Comparison of ENCODE assay signal across 1 cellular context in the genomic region with DNA sequence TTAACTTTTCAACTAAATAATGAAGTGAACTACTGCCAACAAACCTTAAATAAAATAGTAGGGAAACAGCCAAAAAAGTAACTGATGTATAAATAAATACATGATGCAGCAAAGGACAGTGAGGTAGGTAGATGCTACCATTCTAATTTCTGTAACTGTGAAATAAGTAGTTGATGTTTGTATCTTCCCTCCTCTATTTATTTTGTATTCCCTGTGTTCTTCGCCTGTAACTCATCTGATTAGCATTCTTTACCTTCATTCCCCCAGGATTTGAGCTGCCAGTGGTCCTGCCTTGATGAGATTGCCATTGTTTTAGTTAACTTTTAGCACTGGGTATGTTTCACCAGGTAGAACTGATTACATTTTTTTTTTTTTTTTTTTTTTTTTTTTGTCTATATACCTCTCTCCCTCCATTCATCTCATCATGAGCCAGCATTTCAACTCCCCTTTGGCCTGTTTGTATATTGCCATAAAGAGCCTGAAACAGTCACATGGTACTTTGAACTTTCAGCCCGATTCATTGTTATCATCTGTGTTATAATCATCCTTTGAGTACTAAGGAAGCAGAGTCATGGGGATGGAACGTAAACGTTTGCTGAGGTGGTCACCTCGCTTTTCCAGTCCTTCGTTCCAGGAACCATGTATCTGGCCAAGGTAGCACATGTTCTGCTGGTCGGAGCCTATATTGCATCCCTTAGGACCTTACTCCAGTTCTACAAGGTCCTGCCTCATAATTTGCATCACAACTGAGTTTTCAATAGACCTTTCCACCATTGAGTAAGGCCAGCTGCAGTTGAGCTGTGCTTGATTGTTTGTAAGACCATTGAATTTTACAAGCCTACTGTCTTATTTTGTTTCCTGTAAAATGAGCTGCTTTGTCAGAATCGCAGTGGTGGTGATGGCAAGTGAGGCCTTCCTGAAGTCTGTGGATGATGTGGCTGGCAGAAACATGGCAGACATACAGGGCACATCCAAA.
A peak's percentile ranks its signal among the peaks of the same experiment; 100 is the strongest.
TF ChIP-seq lines count a peak whose summit lies in the region.

No MANE protein-coding gene starts in this region.

TF ChIP-seq in HepG2, 621 proteins besides CTCF, POLR2A, EP300 and RAD21 (continued from another document and continues in another):
- TF ChIP-seq BRD4 (CRISPR knock-in tag; IDR thresholded peaks at IDR 0.05), result peak; percentile 71
- no peak for TF ChIP-seq ZNF333 (CRISPR knock-in tag; IDR thresholded peaks at IDR 0.05; ENCODE audit: borderline replicate concordance)
- TF ChIP-seq, protein P1, sequence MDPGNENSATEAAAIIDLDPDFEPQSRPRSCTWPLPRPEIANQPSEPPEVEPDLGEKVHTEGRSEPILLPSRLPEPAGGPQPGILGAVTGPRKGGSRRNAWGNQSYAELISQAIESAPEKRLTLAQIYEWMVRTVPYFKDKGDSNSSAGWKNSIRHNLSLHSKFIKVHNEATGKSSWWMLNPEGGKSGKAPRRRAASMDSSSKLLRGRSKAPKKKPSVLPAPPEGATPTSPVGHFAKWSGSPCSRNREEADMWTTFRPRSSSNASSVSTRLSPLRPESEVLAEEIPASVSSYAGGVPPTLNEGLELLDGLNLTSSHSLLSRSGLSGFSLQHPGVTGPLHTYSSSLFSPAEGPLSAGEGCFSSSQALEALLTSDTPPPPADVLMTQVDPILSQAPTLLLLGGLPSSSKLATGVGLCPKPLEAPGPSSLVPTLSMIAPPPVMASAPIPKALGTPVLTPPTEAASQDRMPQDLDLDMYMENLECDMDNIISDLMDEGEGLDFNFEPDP (CRISPR knock-in tag; conservative IDR thresholded peaks at IDR 0.05), result no peak
- no peak for TF ChIP-seq HOXD1 (CRISPR knock-in tag; IDR thresholded peaks at IDR 0.05)
- TF ChIP-seq FIP1L1 (IDR thresholded peaks at IDR 0.05; ENCODE audit: borderline replicate concordance, insufficient read depth, low read depth, low read length), result no peak
- TF ChIP-seq TSC22D2 (CRISPR knock-in tag; IDR thresholded peaks at IDR 0.05; ENCODE audit: borderline replicate concordance), result peak; percentile 68; the same call in 1 of the 2 replicates
- TF ChIP-seq, protein P2, sequence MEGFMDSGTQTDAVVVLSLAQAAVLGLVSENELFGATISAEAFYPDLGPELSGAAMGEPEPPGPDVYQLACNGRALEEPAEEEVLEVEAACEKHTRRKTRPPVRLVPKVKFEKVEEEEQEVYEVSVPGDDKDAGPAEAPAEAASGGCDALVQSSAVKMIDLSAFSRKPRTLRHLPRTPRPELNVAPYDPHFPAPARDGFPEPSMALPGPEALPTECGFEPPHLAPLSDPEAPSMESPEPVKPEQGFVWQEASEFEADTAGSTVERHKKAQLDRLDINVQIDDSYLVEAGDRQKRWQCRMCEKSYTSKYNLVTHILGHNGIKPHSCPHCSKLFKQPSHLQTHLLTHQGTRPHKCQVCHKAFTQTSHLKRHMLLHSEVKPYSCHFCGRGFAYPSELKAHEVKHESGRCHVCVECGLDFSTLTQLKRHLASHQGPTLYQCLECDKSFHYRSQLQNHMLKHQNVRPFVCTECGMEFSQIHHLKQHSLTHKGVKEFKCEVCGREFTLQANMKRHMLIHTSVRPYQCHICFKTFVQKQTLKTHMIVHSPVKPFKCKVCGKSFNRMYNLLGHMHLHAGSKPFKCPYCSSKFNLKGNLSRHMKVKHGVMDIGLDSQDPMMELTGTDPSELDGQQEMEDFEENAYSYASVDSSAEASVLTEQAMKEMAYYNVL (CRISPR knock-in tag; IDR thresholded peaks at IDR 0.05; ENCODE audit: borderline replicate concordance), result peak; percentile 88
- no peak; the same call in none of the 2 replicates for TF ChIP-seq PHF21A (CRISPR knock-in tag; IDR thresholded peaks at IDR 0.05)
- TF ChIP-seq ZSCAN20 (CRISPR knock-in tag; IDR thresholded peaks at IDR 0.05; ENCODE audit: borderline replicate concordance), result no peak
- TF ChIP-seq ZFP41 (CRISPR knock-in tag; IDR thresholded peaks at IDR 0.05; ENCODE audit: borderline replicate concordance), result 0 out of 2 replicates have a peak, but pooled peaks have one; percentile 49
- no peak for TF ChIP-seq SOX6 (IDR thresholded peaks at IDR 0.05)
- TF ChIP-seq SOX6 (CRISPR knock-in tag; IDR thresholded peaks at IDR 0.05), result peak; percentile 87
- peak; percentile 26; the same call in 1 of the 2 replicates for TF ChIP-seq MYNN (CRISPR knock-in tag; IDR thresholded peaks at IDR 0.05; ENCODE audit: low read depth)
- TF ChIP-seq SKI (IDR thresholded peaks at IDR 0.05; ENCODE audit: partially characterized antibody), result peak; percentile 9
- peak; percentile 8; the same call in 1 of the 2 replicates for TF ChIP-seq KMT2A (CRISPR knock-in tag; IDR thresholded peaks at IDR 0.05)
- no peak for TF ChIP-seq ZNF75D (CRISPR knock-in tag; IDR thresholded peaks at IDR 0.05; ENCODE audit: borderline replicate concordance)
- TF ChIP-seq ZIK1 (CRISPR knock-in tag; IDR thresholded peaks at IDR 0.05; ENCODE audit: borderline replicate concordance, low read depth), result peak; percentile 74; the same call in 1 of the 2 replicates
- TF ChIP-seq KLF11 (CRISPR knock-in tag; IDR thresholded peaks at IDR 0.05), result no peak
- 0 out of 2 replicates have a peak, but pooled peaks have one; percentile 10 for TF ChIP-seq FLYWCH1 (CRISPR knock-in tag; IDR thresholded peaks at IDR 0.05)
- peak; percentile 87; the same call in 1 of the 2 replicates for TF ChIP-seq FOSL1 (CRISPR knock-in tag; IDR thresholded peaks at IDR 0.05; ENCODE audit: borderline replicate concordance)
- no peak; the same call in 1 of the 2 replicates for TF ChIP-seq ZFX (CRISPR knock-in tag; IDR thresholded peaks at IDR 0.05; ENCODE audit: low read depth)
- TF ChIP-seq ZNF607 (CRISPR knock-in tag; IDR thresholded peaks at IDR 0.05; ENCODE audit: borderline replicate concordance), result peak; percentile 39; the same call in 1 of the 2 replicates
- no peak; the same call in 1 of the 2 replicates for TF ChIP-seq GFI1 (CRISPR knock-in tag; IDR thresholded peaks at IDR 0.05; ENCODE audit: borderline replicate concordance)
- TF ChIP-seq, protein P3, sequence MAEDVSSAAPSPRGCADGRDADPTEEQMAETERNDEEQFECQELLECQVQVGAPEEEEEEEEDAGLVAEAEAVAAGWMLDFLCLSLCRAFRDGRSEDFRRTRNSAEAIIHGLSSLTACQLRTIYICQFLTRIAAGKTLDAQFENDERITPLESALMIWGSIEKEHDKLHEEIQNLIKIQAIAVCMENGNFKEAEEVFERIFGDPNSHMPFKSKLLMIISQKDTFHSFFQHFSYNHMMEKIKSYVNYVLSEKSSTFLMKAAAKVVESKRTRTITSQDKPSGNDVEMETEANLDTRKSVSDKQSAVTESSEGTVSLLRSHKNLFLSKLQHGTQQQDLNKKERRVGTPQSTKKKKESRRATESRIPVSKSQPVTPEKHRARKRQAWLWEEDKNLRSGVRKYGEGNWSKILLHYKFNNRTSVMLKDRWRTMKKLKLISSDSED (CRISPR knock-in tag; IDR thresholded peaks at IDR 0.05), result no peak
- TF ChIP-seq IRF2 (CRISPR knock-in tag; IDR thresholded peaks at IDR 0.05), result peak; percentile 70; the same call in 1 of the 2 replicates
- TF ChIP-seq KLF15 (CRISPR knock-in tag; IDR thresholded peaks at IDR 0.05; ENCODE audit: borderline replicate concordance), result no peak
- TF ChIP-seq, protein P4, sequence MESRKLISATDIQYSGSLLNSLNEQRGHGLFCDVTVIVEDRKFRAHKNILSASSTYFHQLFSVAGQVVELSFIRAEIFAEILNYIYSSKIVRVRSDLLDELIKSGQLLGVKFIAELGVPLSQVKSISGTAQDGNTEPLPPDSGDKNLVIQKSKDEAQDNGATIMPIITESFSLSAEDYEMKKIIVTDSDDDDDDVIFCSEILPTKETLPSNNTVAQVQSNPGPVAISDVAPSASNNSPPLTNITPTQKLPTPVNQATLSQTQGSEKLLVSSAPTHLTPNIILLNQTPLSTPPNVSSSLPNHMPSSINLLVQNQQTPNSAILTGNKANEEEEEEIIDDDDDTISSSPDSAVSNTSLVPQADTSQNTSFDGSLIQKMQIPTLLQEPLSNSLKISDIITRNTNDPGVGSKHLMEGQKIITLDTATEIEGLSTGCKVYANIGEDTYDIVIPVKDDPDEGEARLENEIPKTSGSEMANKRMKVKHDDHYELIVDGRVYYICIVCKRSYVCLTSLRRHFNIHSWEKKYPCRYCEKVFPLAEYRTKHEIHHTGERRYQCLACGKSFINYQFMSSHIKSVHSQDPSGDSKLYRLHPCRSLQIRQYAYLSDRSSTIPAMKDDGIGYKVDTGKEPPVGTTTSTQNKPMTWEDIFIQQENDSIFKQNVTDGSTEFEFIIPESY (CRISPR knock-in tag; IDR thresholded peaks at IDR 0.05), result peak; percentile 62
- peak; percentile 80 for TF ChIP-seq ZNF331 (CRISPR knock-in tag; IDR thresholded peaks at IDR 0.05)
- TF ChIP-seq, protein P5, sequence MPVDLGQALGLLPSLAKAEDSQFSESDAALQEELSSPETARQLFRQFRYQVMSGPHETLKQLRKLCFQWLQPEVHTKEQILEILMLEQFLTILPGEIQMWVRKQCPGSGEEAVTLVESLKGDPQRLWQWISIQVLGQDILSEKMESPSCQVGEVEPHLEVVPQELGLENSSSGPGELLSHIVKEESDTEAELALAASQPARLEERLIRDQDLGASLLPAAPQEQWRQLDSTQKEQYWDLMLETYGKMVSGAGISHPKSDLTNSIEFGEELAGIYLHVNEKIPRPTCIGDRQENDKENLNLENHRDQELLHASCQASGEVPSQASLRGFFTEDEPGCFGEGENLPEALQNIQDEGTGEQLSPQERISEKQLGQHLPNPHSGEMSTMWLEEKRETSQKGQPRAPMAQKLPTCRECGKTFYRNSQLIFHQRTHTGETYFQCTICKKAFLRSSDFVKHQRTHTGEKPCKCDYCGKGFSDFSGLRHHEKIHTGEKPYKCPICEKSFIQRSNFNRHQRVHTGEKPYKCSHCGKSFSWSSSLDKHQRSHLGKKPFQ (CRISPR knock-in tag; IDR thresholded peaks at IDR 0.05; ENCODE audit: insufficient replicate concordance), result peak; percentile 89
- TF ChIP-seq, protein P6, sequence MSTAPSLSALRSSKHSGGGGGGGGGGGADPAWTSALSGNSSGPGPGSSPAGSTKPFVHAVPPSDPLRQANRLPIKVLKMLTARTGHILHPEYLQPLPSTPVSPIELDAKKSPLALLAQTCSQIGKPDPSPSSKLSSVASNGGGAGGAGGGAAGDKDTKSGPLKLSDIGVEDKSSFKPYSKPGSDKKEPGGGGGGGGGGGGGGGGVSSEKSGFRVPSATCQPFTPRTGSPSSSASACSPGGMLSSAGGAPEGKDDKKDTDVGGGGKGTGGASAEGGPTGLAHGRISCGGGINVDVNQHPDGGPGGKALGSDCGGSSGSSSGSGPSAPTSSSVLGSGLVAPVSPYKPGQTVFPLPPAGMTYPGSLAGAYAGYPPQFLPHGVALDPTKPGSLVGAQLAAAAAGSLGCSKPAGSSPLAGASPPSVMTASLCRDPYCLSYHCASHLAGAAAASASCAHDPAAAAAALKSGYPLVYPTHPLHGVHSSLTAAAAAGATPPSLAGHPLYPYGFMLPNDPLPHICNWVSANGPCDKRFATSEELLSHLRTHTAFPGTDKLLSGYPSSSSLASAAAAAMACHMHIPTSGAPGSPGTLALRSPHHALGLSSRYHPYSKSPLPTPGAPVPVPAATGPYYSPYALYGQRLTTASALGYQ (CRISPR knock-in tag; IDR thresholded peaks at IDR 0.05), result no peak; the same call in 1 of the 2 replicates
- TF ChIP-seq, protein P7, sequence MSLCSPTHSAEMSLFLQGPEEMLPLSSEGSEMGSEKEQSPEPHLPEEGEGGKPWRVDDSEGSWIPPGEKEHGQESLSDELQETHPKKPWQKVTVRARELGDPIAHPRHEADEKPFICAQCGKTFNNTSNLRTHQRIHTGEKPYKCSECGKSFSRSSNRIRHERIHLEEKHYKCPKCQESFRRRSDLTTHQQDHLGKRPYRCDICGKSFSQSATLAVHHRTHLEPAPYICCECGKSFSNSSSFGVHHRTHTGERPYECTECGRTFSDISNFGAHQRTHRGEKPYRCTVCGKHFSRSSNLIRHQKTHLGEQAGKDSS (CRISPR knock-in tag; IDR thresholded peaks at IDR 0.05; ENCODE audit: borderline replicate concordance, low read depth), result peak; percentile 83; the same call in 1 of the 2 replicates
- TF ChIP-seq, protein P8, sequence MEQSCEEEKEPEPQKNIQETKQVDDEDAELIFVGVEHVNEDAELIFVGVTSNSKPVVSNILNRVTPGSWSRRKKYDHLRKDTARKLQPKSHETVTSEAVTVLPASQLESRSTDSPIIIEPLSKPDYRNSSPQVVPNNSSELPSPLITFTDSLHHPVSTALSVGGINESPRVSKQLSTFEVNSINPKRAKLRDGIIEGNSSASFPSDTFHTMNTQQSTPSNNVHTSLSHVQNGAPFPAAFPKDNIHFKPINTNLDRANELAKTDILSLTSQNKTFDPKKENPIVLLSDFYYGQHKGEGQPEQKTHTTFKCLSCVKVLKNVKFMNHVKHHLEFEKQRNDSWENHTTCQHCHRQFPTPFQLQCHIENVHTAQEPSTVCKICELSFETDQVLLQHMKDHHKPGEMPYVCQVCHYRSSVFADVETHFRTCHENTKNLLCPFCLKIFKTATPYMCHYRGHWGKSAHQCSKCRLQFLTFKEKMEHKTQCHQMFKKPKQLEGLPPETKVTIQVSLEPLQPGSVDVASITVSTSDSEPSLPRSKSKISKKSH (CRISPR knock-in tag; IDR thresholded peaks at IDR 0.05; ENCODE audit: borderline replicate concordance), result no peak
- TF ChIP-seq ZNF816 (CRISPR knock-in tag; IDR thresholded peaks at IDR 0.05; ENCODE audit: borderline replicate concordance), result 0 out of 2 replicates have a peak, but pooled peaks have one; percentile 82
- no peak for TF ChIP-seq RBM39 (IDR thresholded peaks at IDR 0.05; ENCODE audit: low read depth, low read length, poor library complexity, severe bottlenecking)
- no peak for TF ChIP-seq ZNF337 (CRISPR knock-in tag; IDR thresholded peaks at IDR 0.05; ENCODE audit: borderline replicate concordance, low read depth)
- TF ChIP-seq REL (CRISPR knock-in tag; conservative IDR thresholded peaks at IDR 0.05), result no peak
- TF ChIP-seq ATM (IDR thresholded peaks at IDR 0.05; ENCODE audit: borderline replicate concordance), result peak; percentile 83; the same call in 1 of the 2 replicates
- TF ChIP-seq SP4 (CRISPR knock-in tag; IDR thresholded peaks at IDR 0.05), result no peak; the same call in 1 of the 2 replicates
- TF ChIP-seq, protein P9, sequence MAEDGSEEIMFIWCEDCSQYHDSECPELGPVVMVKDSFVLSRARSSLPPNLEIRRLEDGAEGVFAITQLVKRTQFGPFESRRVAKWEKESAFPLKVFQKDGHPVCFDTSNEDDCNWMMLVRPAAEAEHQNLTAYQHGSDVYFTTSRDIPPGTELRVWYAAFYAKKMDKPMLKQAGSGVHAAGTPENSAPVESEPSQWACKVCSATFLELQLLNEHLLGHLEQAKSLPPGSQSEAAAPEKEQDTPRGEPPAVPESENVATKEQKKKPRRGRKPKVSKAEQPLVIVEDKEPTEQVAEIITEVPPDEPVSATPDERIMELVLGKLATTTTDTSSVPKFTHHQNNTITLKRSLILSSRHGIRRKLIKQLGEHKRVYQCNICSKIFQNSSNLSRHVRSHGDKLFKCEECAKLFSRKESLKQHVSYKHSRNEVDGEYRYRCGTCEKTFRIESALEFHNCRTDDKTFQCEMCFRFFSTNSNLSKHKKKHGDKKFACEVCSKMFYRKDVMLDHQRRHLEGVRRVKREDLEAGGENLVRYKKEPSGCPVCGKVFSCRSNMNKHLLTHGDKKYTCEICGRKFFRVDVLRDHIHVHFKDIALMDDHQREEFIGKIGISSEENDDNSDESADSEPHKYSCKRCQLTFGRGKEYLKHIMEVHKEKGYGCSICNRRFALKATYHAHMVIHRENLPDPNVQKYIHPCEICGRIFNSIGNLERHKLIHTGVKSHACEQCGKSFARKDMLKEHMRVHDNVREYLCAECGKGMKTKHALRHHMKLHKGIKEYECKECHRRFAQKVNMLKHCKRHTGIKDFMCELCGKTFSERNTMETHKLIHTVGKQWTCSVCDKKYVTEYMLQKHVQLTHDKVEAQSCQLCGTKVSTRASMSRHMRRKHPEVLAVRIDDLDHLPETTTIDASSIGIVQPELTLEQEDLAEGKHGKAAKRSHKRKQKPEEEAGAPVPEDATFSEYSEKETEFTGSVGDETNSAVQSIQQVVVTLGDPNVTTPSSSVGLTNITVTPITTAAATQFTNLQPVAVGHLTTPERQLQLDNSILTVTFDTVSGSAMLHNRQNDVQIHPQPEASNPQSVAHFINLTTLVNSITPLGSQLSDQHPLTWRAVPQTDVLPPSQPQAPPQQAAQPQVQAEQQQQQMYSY (CRISPR knock-in tag; IDR thresholded peaks at IDR 0.05), result no peak
- TF ChIP-seq CC2D1A (CRISPR knock-in tag; IDR thresholded peaks at IDR 0.05), result no peak
